Comparison of ENCODE assay signal across 23 cellular contexts in genomic region chr2:232624554-232624842, GRCh38. TPM values are rescaled to one million over a fixed set of nuclear protein-coding genes. Genes with fewer than 3 reads are reported as not detected.
DNase-seq lines count a peak whose midpoint lies in the region; ATAC-seq, FAIRE-seq and TF ChIP-seq lines count a peak whose summit lies in the region.
"Had no signal": no experiment of that assay in that cellular context is flagged by ENCODE, and none has a peak within 500 bp of the region (broad histone marks: within the 10 kb centered on the region; RNA-seq: fewer than 3 reads in every experiment).

No MANE protein-coding gene starts in this region.

- ATAC-seq in HepG2 (peak; percentile 26; the same call in 2 of the 3 replicates), right lobe of liver (no peak), GM21390 (IDR thresholded peaks at IDR 0.05; ENCODE audit: unreplicated experiment) (no peak)
- no peak for ATAC-seq in activated CD8-positive, alpha-beta T cell treated with anti-CD3 and anti-CD28 coated beads, Interleukin-2, amount 10 ng/mL, durations not matched to agents 7 days and 5 days
- ATAC-seq in activated T-cell treated with anti-CD3 and anti-CD28 coated beads, Interleukin-2, amount 50 U/mL, for 4 hours: no peak
- ATAC-seq: mucosa of descending colon; SK-N-SH treated with all-trans-retinoic acid at 6 μM for 48 hours; stimulated activated naive B cell treated with anti-CD40 and anti-IgM and Interleukin-4, amounts not matched to agents 10 μg/mL and 1 μg/mL and 100 μg/mL, for 72 hours had no signal

- TF ChIP-seq POLR2A in HepG2 (IDR thresholded peaks at IDR 0.05; ENCODE audit: insufficient read depth in 1 of 2, low read depth in 2 of 2, low read length in 2 of 2) (no peak), right lobe of liver (IDR thresholded peaks at IDR 0.05) (no peak)

- H3K4me3 Mint-ChIP-seq in endodermal cell: no peak overlapping the region
- no peak overlapping the region for H3K4me3 Mint-ChIP-seq in activated CD8-positive, alpha-beta T cell treated with anti-CD3 and anti-CD28 coated beads, Interleukin-2, amount 10 ng/mL, durations not matched to agents 7 days and 5 days
- no peak overlapping the region for H3K4me3 Mint-ChIP-seq in activated T-cell treated with anti-CD3 and anti-CD28 coated beads, Interleukin-2, amount 50 U/mL, for 4 hours
- H3K4me3 Mint-ChIP-seq: activated naive CD4-positive, alpha-beta T cell treated with anti-CD3 and anti-CD28 coated beads, Interleukin-2, amount 50 U/mL, for 24 hours; stimulated activated naive B cell treated with anti-CD40 and anti-IgM and Interleukin-4, amounts not matched to agents 10 μg/mL and 1 μg/mL and 100 μg/mL, for 72 hours had no signal

- peaks cover 16% of the 10 kb centered on the region for H3K4me1 ChIP-seq in HepG2 (ENCODE audit: insufficient read depth, low read length)
- H3K4me1 ChIP-seq in right lobe of liver: no peaks in the 10 kb centered on the region
- no peaks in the 10 kb centered on the region for H3K4me1 ChIP-seq in endodermal cell (ENCODE audit: control insufficient read depth, insufficient read depth, low read length)
- H3K4me1 ChIP-seq: BLaER1 treated with 17β-estradiol and CSF1 and Interleukin-3, amounts not matched to agents 10 nM and 100 nM; thyroid gland had no signal

- H3K36me3 ChIP-seq in HepG2 (replicated peaks in 1 of 2; ENCODE audit: control insufficient read depth in 1 of 2, insufficient read depth in 2 of 2, low read length in 2 of 2) (no peaks in the 10 kb centered on the region), right lobe of liver (no peaks in the 10 kb centered on the region), endodermal cell (ENCODE audit: control insufficient read depth, insufficient read depth, low read length) (no peaks in the 10 kb centered on the region)
- H3K36me3 ChIP-seq: BLaER1 treated with 17β-estradiol and CSF1 and Interleukin-3, amounts not matched to agents 10 nM and 100 nM; thyroid gland had no signal

- H3K27ac ChIP-seq in HepG2 (ENCODE audit: extremely low read length, insufficient read depth, low read length): no peak overlapping the region
- no peak overlapping the region for H3K27ac ChIP-seq in right lobe of liver
- H3K27ac ChIP-seq in endodermal cell (ENCODE audit: low read depth, low read length): no peak overlapping the region
- H3K27ac ChIP-seq in temporal lobe (ENCODE audit: low read depth, low read length): peak overlapping the region; percentile 23
- H3K27ac ChIP-seq: BLaER1 treated with 17β-estradiol and CSF1 and Interleukin-3, amounts not matched to agents 10 nM and 100 nM; thyroid gland had no signal

- H3K4me3 ChIP-seq in HepG2 (replicated peaks in 1 of 3; ENCODE audit: insufficient read depth in 1 of 3, low read depth in 2 of 3, low read length in 3 of 3): no peak overlapping the region
- H3K4me3 ChIP-seq in right lobe of liver: no peak overlapping the region
- H3K4me3 ChIP-seq in endodermal cell (ENCODE audit: low read length): no peak overlapping the region
- H3K4me3 ChIP-seq: BLaER1 treated with 17β-estradiol and CSF1 and Interleukin-3, amounts not matched to agents 10 nM and 100 nM; mucosa of descending colon; thyroid gland had no signal

- no peak for DNase-seq in HepG2 (ENCODE audit: low spot score)
- DNase-seq in right lobe of liver: no peak
- DNase-seq in RPMI7951 (ENCODE audit: low read depth): peak; percentile 85
- DNase-seq in endodermal cell: no peak
- no peak for DNase-seq in activated CD8-positive, alpha-beta T cell treated with anti-CD3 and anti-CD28 coated beads, Interleukin-2, amount 10 ng/mL, durations not matched to agents 7 days and 5 days
- no peak for DNase-seq in activated T-cell treated with anti-CD3 and anti-CD28 coated beads, Interleukin-2, amount 50 U/mL, for 4 hours
- DNase-seq: ACHN; activated CD4-positive, CD25-positive, alpha-beta regulatory T cell treated with anti-CD3 and anti-CD28 coated beads, Interleukin-2, amount 50 U/mL, for 72 hours; activated CD8-positive, alpha-beta memory T cell treated with anti-CD3 and anti-CD28 coated beads for 24 hours; GF-D8; stimulated activated CD4-positive, alpha-beta T cell treated with anti-CD3 and anti-CD28 coated beads, Interleukin-2, amount 100 ng/mL, for 24 hours; stimulated activated naive B cell treated with anti-CD40 and anti-IgM and Interleukin-4, amounts not matched to agents 10 μg/mL and 1 μg/mL and 100 μg/mL, for 72 hours; thyroid gland had no signal

- in situ Hi-C loops in HepG2 (cut with HindIII; ENCODE audit: extremely low pct_ligation_motif_present, low pct_unique_long_range_greater_than_20kb): no loop called here

- H3K9me3 ChIP-seq in HepG2 (ENCODE audit: low read length): no peaks in the 10 kb centered on the region
- no peaks in the 10 kb centered on the region for H3K9me3 ChIP-seq in right lobe of liver
- H3K9me3 ChIP-seq in endodermal cell (ENCODE audit: control insufficient read depth, low read length): no peaks in the 10 kb centered on the region
- H3K9me3 ChIP-seq: BLaER1 treated with 17β-estradiol and CSF1 and Interleukin-3, amounts not matched to agents 10 nM and 100 nM; mucosa of descending colon; thyroid gland had no signal

- no peaks in the 10 kb centered on the region for H3K79me2 ChIP-seq in HepG2 (ENCODE audit: insufficient read depth, low read length)

- TF ChIP-seq EP300 in HepG2 (IDR thresholded peaks at IDR 0.05; ENCODE audit: low read depth in 2 of 2, low read length in 2 of 2) (no peak), HepG2 (CRISPR knock-in tag; IDR thresholded peaks at IDR 0.05; ENCODE audit: borderline replicate concordance) (no peak)

- TF ChIP-seq CTCF in HepG2 (CRISPR knock-in tag; IDR thresholded peaks at IDR 0.05): no peak
- TF ChIP-seq CTCF in right lobe of liver (IDR thresholded peaks at IDR 0.05): no peak
- TF ChIP-seq CTCF in endodermal cell (conservative IDR thresholded peaks at IDR 0.05): no peak

- intact Hi-C loops in HepG2 (cut with micrococcal nuclease; ENCODE audit: unreplicated experiment) (no loop called here), right lobe of liver (cut with DNase I) (no loop called here)

- H3K27me3 Mint-ChIP-seq in endodermal cell (ENCODE audit: insufficient read depth): peaks cover 9% of the 10 kb centered on the region
- peaks cover 12% of the 10 kb centered on the region for H3K27me3 Mint-ChIP-seq in activated CD8-positive, alpha-beta T cell treated with anti-CD3 and anti-CD28 coated beads, Interleukin-2, amount 10 ng/mL, durations not matched to agents 7 days and 5 days (ENCODE audit: low read depth)
- peaks cover 22% of the 10 kb centered on the region for H3K27me3 Mint-ChIP-seq in activated T-cell treated with anti-CD3 and anti-CD28 coated beads, Interleukin-2, amount 50 U/mL, for 4 hours (ENCODE audit: low read depth)

- H3K4me1 Mint-ChIP-seq in endodermal cell: no peaks in the 10 kb centered on the region
- H3K4me1 Mint-ChIP-seq in activated CD8-positive, alpha-beta T cell treated with anti-CD3 and anti-CD28 coated beads, Interleukin-2, amount 10 ng/mL, durations not matched to agents 7 days and 5 days (ENCODE audit: low read depth): no peaks in the 10 kb centered on the region
- peaks cover 2% of the 10 kb centered on the region for H3K4me1 Mint-ChIP-seq in activated T-cell treated with anti-CD3 and anti-CD28 coated beads, Interleukin-2, amount 50 U/mL, for 4 hours (ENCODE audit: low read depth)
- H3K4me1 Mint-ChIP-seq: activated naive CD4-positive, alpha-beta T cell treated with anti-CD3 and anti-CD28 coated beads, Interleukin-2, amount 50 U/mL, for 24 hours; stimulated activated naive B cell treated with anti-CD40 and anti-IgM and Interleukin-4, amounts not matched to agents 10 μg/mL and 1 μg/mL and 100 μg/mL, for 72 hours had no signal

- 14% methylated on average over 3 of the region's 3 CpGs for WGBS in HepG2 (ENCODE audit: low lambda C conversion rate)
- WGBS in right lobe of liver (ENCODE audit: insufficient coverage, low coverage, low lambda C conversion rate, missing lambda C conversion rate): 83% methylated on average over 3 of the region's 3 CpGs
- WGBS in endodermal cell (ENCODE audit: insufficient coverage in 1 of 2, insufficient read length in 1 of 2), 2 experiments: 79 to 80% methylated on average over 3 of the region's 3 CpGs

- no peak for TF ChIP-seq RAD21 in HepG2 (CRISPR knock-in tag; IDR thresholded peaks at IDR 0.05)

- peaks cover 2 to 23% of the 10 kb centered on the region in 2 experiments; a peak in 2 of 5 replicates for H3K27me3 ChIP-seq in HepG2 (ENCODE audit: control insufficient read depth in 1 of 2, insufficient read depth in 2 of 2, low read length in 2 of 2)
- no peaks in the 10 kb centered on the region for H3K27me3 ChIP-seq in right lobe of liver
- H3K27me3 ChIP-seq in endodermal cell (ENCODE audit: control insufficient read depth, insufficient read depth, low read length, poor library complexity, severe bottlenecking): no peaks in the 10 kb centered on the region
- H3K27me3 ChIP-seq: BLaER1 treated with 17β-estradiol and CSF1 and Interleukin-3, amounts not matched to agents 10 nM and 100 nM; thyroid gland had no signal

- CTCF ChIA-PET in HepG2 (lab: Yijun Ruan, JAX; ENCODE audit: low intra/inter-chr PET ratio, low total read pairs): no interaction called here
- CTCF ChIA-PET in activated CD8-positive, alpha-beta T cell treated with anti-CD3 and anti-CD28 coated beads, Interleukin-2, amount 10 ng/mL, durations not matched to agents 7 days and 5 days (lab: Charles Lee): interaction anchor here (0.9 to 4.2 kb wide), 2 partner anchors 12 to 13 kb away, joined by 3 to 19 read pairs; no protein-coding TSS in a partner anchor

- POLR2A ChIA-PET in HepG2 (lab: Yijun Ruan, JAX): no interaction called here
- POLR2A ChIA-PET in activated CD8-positive, alpha-beta T cell treated with anti-CD3 and anti-CD28 coated beads, Interleukin-2, amount 10 ng/mL, durations not matched to agents 7 days and 5 days (lab: Charles Lee): interaction anchor here (1.3 kb wide), 1 partner anchor 9 kb away, joined by 3 read pairs; the partner anchor contains the start of gene EFHD1

- H4K20me1 ChIP-seq in HepG2 (ENCODE audit: insufficient read depth, low read length): no peaks in the 10 kb centered on the region
- H4K20me1 ChIP-seq: BLaER1 treated with 17β-estradiol and CSF1 and Interleukin-3, amounts not matched to agents 10 nM and 100 nM had no signal

- FAIRE-seq in HepG2 (lab: Jason Lieb, UNC): no peak
- FAIRE-seq: colon, GM19239, H54 had no signal

- BruUV-seq in HepG2 (replicated peaks; lab: Mats Ljungman, UMichigan): no TSS peak

- no peaks in the 10 kb centered on the region for H3K36me3 Mint-ChIP-seq in endodermal cell (ENCODE audit: low read depth)
- no peaks in the 10 kb centered on the region for H3K36me3 Mint-ChIP-seq in activated CD8-positive, alpha-beta T cell treated with anti-CD3 and anti-CD28 coated beads, Interleukin-2, amount 10 ng/mL, durations not matched to agents 7 days and 5 days (ENCODE audit: low read depth)
- no peaks in the 10 kb centered on the region for H3K36me3 Mint-ChIP-seq in activated T-cell treated with anti-CD3 and anti-CD28 coated beads, Interleukin-2, amount 50 U/mL, for 4 hours (ENCODE audit: insufficient read depth)
- H3K36me3 Mint-ChIP-seq: activated naive CD4-positive, alpha-beta T cell treated with anti-CD3 and anti-CD28 coated beads, Interleukin-2, amount 50 U/mL, for 24 hours; stimulated activated naive B cell treated with anti-CD40 and anti-IgM and Interleukin-4, amounts not matched to agents 10 μg/mL and 1 μg/mL and 100 μg/mL, for 72 hours had no signal

- H3K9me3 Mint-ChIP-seq in endodermal cell: no peaks in the 10 kb centered on the region
- no peaks in the 10 kb centered on the region for H3K9me3 Mint-ChIP-seq in activated CD8-positive, alpha-beta T cell treated with anti-CD3 and anti-CD28 coated beads, Interleukin-2, amount 10 ng/mL, durations not matched to agents 7 days and 5 days (ENCODE audit: insufficient read depth)
- no peaks in the 10 kb centered on the region for H3K9me3 Mint-ChIP-seq in activated T-cell treated with anti-CD3 and anti-CD28 coated beads, Interleukin-2, amount 50 U/mL, for 4 hours
- H3K9me3 Mint-ChIP-seq: activated naive CD4-positive, alpha-beta T cell treated with anti-CD3 and anti-CD28 coated beads, Interleukin-2, amount 50 U/mL, for 24 hours; stimulated activated naive B cell treated with anti-CD40 and anti-IgM and Interleukin-4, amounts not matched to agents 10 μg/mL and 1 μg/mL and 100 μg/mL, for 72 hours had no signal

- H2AFZ ChIP-seq in HepG2 (ENCODE audit: low read length): no peak overlapping the region

- peak overlapping the region; percentile 4 for H3K27ac Mint-ChIP-seq in endodermal cell
- no peak overlapping the region for H3K27ac Mint-ChIP-seq in activated CD8-positive, alpha-beta T cell treated with anti-CD3 and anti-CD28 coated beads, Interleukin-2, amount 10 ng/mL, durations not matched to agents 7 days and 5 days
- H3K27ac Mint-ChIP-seq: activated naive CD4-positive, alpha-beta T cell treated with anti-CD3 and anti-CD28 coated beads, Interleukin-2, amount 50 U/mL, for 24 hours had no signal

- H3K9ac ChIP-seq in HepG2 (ENCODE audit: insufficient read depth, low read depth, low read length) (no peak overlapping the region), endodermal cell (ENCODE audit: extremely low read depth, low read length, poor library complexity, severe bottlenecking) (no peak overlapping the region)
- H3K9ac ChIP-seq: BLaER1 treated with 17β-estradiol and CSF1 and Interleukin-3, amounts not matched to agents 10 nM and 100 nM had no signal

- H3K4me2 ChIP-seq in HepG2 (ENCODE audit: low read depth, low read length): no peak overlapping the region
- H3K4me2 ChIP-seq: BLaER1 treated with 17β-estradiol and CSF1 and Interleukin-3, amounts not matched to agents 10 nM and 100 nM had no signal

RNA-seq across cellular contexts. Expression of gene EFHD1, which starts 8.9 kb away (rescaled TPM):
- 0.09 and 0.17 TPM in 2 replicates for total RNA-seq in HepG2 (2016; rRNA removed; fragmentation: Illumina TruSeq; extraction: Trizol)
- total RNA-seq in HepG2 (2016; cell fraction: cytosol; rRNA removed; fragmentation: Illumina TruSeq; extraction: Trizol; ENCODE audit: low read depth): not detected in 2 replicates
- total RNA-seq in HepG2 (2016; cell fraction: insoluble cytoplasmic fraction; rRNA removed; fragmentation: Illumina TruSeq; extraction: Trizol): 0.19 TPM in 1 of 2 replicates, not detected in the other
- 0.14 and 0.19 TPM in 2 replicates for total RNA-seq in HepG2 (2016; cell fraction: membrane; rRNA removed; fragmentation: Illumina TruSeq; extraction: Trizol)
- 0.25 TPM in 1 of 2 replicates, not detected in the other for total RNA-seq in HepG2 (2016; cell fraction: nucleus; rRNA removed; fragmentation: Illumina TruSeq; extraction: Trizol)
- polyA plus RNA-seq in HepG2 (2011; rRNA removed): 0.24 TPM in 1 of 2 replicates, not detected in the other
- 0.19 and 0.21 TPM in 2 replicates for polyA plus RNA-seq in HepG2 (2011; cell fraction: cytosol; rRNA removed)
- 0.19 TPM in 1 of 2 replicates, not detected in the other for polyA plus RNA-seq in HepG2 (2011; cell fraction: nucleus; rRNA removed)
- 0.51 and 0.62 TPM in 2 replicates for polyA plus RNA-seq in HepG2 (2012)
- polyA plus RNA-seq in HepG2 (2016; cell fraction: cytosol; fragmentation: Illumina TruSeq; extraction: Trizol; ENCODE audit: low read depth): not detected in 2 replicates
- polyA plus RNA-seq in HepG2 (2016; cell fraction: insoluble cytoplasmic fraction; fragmentation: Illumina TruSeq; extraction: Trizol; ENCODE audit: low read depth): 0.23 and 0.31 TPM in 2 replicates
- 0.17 and 0.29 TPM in 2 replicates for polyA plus RNA-seq in HepG2 (2016; cell fraction: membrane; fragmentation: Illumina TruSeq; extraction: Trizol; ENCODE audit: low read depth)
- polyA plus RNA-seq in HepG2 (2016; cell fraction: nucleus; fragmentation: Illumina TruSeq; extraction: Trizol; ENCODE audit: insufficient read depth, low read depth): 0.20 TPM in 1 of 2 replicates, not detected in the other
- 0.16 and 0.32 TPM in 2 replicates for polyA minus RNA-seq in HepG2 (2011; rRNA and poly(A)+ RNA removed; ENCODE audit: low replicate concordance)
- polyA minus RNA-seq in HepG2 (2011; cell fraction: cytosol; rRNA and poly(A)+ RNA removed): not detected in 2 replicates
- polyA minus RNA-seq in HepG2 (2011; cell fraction: nucleus; rRNA and poly(A)+ RNA removed): not detected in 2 replicates
- 10 to 100 TPM in 4 of 6 experiments, 1 to 10 TPM in 2; 7.3 to 30.3 (median 10.7) TPM for total RNA-seq in right lobe of liver
- total RNA-seq in RPMI7951 (2014; rRNA removed; shearing (Covaris generic)): 1.2 and 1.7 TPM in 2 replicates
- 10 to 100 TPM in 1 of 2 donors, 1 to 10 TPM in 1; 6.8 to 12.5 TPM for total RNA-seq in endodermal cell
- 28.4 TPM for polyA plus RNA-seq in endodermal cell (2013, experiment 1 of 2)
- 25.9 TPM for polyA plus RNA-seq in endodermal cell (2013, experiment 2 of 2)
- 2.7 TPM for total RNA-seq in temporal lobe
- total RNA-seq in activated CD8-positive, alpha-beta T cell treated with anti-CD3 and anti-CD28 coated beads, Interleukin-2, amount 10 ng/mL, durations not matched to agents 7 days and 5 days: 1 to 10 TPM; 6.0 to 6.6 TPM
- under 1 TPM; 0.16 to 0.69 (median 0.35) TPM for total RNA-seq in activated T-cell treated with anti-CD3 and anti-CD28 coated beads, Interleukin-2, amount 50 U/mL, for 4 hours
- polyA plus RNA-seq: neural cell had no signal
